Comparison of ENCODE assay signal across 8 cellular contexts in genomic region chr7:142438235-142438922, GRCh38.
DNase-seq lines count a peak whose midpoint lies in the region; FAIRE-seq and TF ChIP-seq lines count a peak whose summit lies in the region.

No MANE protein-coding gene starts in this region.

- no peak for FAIRE-seq in astrocyte (lab: Jason Lieb, UNC)

- H3K4me3 ChIP-seq in AG10803 (ENCODE audit: low read length): no peak overlapping the region
- H3K4me3 ChIP-seq in LNCaP clone FGC (ENCODE audit: low read depth, low read length): no peak overlapping the region
- no peak overlapping the region for H3K4me3 ChIP-seq in astrocyte (ENCODE audit: insufficient read depth, low read depth, low read length)

- H3K4me2 ChIP-seq in astrocyte (ENCODE audit: low read length): no peak overlapping the region

- no peak overlapping the region for H3K27ac ChIP-seq in astrocyte (ENCODE audit: low read depth, low read length)

- H3K4me1 ChIP-seq in astrocyte (ENCODE audit: insufficient read depth, low read length): peaks cover 22% of the 10 kb centered on the region

- H3K4me3 Mint-ChIP-seq in astrocyte (ENCODE audit: unreplicated experiment): no peak overlapping the region

- H3K36me3 Mint-ChIP-seq in astrocyte (ENCODE audit: low read depth, unreplicated experiment): no peaks in the 10 kb centered on the region

- no peak overlapping the region for H3K9ac ChIP-seq in astrocyte (ENCODE audit: low read length)

- H3K36me3 ChIP-seq in astrocyte (ENCODE audit: insufficient read depth, low read length): no peaks in the 10 kb centered on the region

- H3K4me1 Mint-ChIP-seq in astrocyte (ENCODE audit: low read depth, unreplicated experiment): peaks cover 40% of the 10 kb centered on the region

- no peaks in the 10 kb centered on the region for H4K20me1 ChIP-seq in astrocyte (ENCODE audit: insufficient read depth, low read length)

- H3K9me3 Mint-ChIP-seq in astrocyte (ENCODE audit: unreplicated experiment): peaks cover 3% of the 10 kb centered on the region

- peak; percentile 68 for TF ChIP-seq CTCF in AG10803 (conservative IDR thresholded peaks at IDR 0.05; ENCODE audit: low read length)
- peak; percentile 72 for TF ChIP-seq CTCF in GM12874 (IDR thresholded peaks at IDR 0.05; ENCODE audit: insufficient read depth, low read depth, low read length)
- TF ChIP-seq CTCF in LNCaP clone FGC (IDR thresholded peaks at IDR 0.05; ENCODE audit: control insufficient read depth, extremely low read depth, insufficient read depth): peak; percentile 98
- TF ChIP-seq CTCF in astrocyte (IDR thresholded peaks at IDR 0.05; ENCODE audit: insufficient read depth, low read depth, low read length): peak; percentile 66

- no peaks in the 10 kb centered on the region for H3K79me2 ChIP-seq in astrocyte (ENCODE audit: insufficient read depth, low read length)

- no peak overlapping the region for H2AFZ ChIP-seq in astrocyte (ENCODE audit: low read depth, low read length)

- H3K27me3 Mint-ChIP-seq in astrocyte (ENCODE audit: low read depth, unreplicated experiment): no peaks in the 10 kb centered on the region

- H3K27ac Mint-ChIP-seq in astrocyte (ENCODE audit: unreplicated experiment): peak overlapping the region; percentile 63

- peak; percentile 37 for DNase-seq in AG10803 (ENCODE audit: low read depth)
- DNase-seq in LNCaP clone FGC (ENCODE audit: low read depth): peak; percentile 30
- peak; percentile 14 for DNase-seq in astrocyte (ENCODE audit: low read depth)
- peak; percentile 55 for DNase-seq in left kidney (ENCODE audit: low read depth, low spot score)
- no peak for DNase-seq in NCI-H510A treated with DMSO at 0.1 percent for 48 hours (lab: John Stamatoyannopoulos, UW)
- no peak for DNase-seq in GOT3 (lab: John Stamatoyannopoulos, UW)
- DNase-seq in NK-92 (lab: John Stamatoyannopoulos, UW; ENCODE audit: unreplicated experiment): no peak

- H3K27me3 ChIP-seq in astrocyte (ENCODE audit: insufficient read depth, low read length): no peaks in the 10 kb centered on the region

- no peaks in the 10 kb centered on the region for H3K9me3 ChIP-seq in astrocyte (ENCODE audit: insufficient read depth, low read depth, low read length)

Comparison
In these comparisons a context has a peak if more than half of its experiments do, and no peak if none do; other contexts are left out.
1. DNase-seq: peak in AG10803 (single experiment), LNCaP clone FGC (single experiment), astrocyte (single experiment) and left kidney (single experiment); none in NCI-H510A treated with DMSO at 0.1 percent for 48 hours (single experiment), GOT3 (single experiment) and NK-92 (single experiment).
2. Peak in every context shown above with its lines, with median percentiles within 50 percentile points of each other: CTCF ChIP-seq.